ENCODE assay signal across 8 cellular contexts in the genomic region with DNA sequence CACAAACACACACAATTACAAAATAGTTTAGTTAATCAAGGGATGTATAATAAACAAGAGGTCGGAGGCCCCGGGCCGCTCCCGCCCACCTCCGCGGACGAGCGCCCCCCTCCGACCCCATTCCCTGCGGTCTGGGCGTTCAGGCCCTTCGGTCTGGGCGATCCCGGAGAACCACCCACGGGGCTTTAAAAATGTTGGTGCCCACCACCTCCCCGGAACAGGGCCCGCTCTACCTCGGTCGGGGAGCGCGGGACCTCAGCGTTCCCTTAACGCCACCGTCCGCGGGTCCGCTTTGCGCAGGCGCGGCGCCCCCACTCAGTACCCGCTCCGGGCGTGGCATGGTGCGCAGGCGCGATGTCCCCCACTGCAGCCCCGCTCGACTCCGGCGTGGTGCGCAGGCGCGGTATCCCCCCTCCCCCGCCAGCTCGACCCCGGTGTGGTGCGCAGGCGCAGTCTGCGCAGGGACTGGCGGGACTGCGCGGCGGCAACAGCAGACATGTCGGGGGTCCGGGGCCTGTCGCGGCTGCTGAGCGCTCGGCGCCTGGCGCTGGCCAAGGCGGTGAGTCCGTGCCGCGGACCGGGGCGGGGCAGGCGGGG. TPM values are rescaled to one million over a fixed set of nuclear protein-coding genes. Genes with fewer than 3 reads are reported as not detected.
DNase-seq lines count a peak whose midpoint lies in the region; ATAC-seq and TF ChIP-seq lines count a peak whose summit lies in the region.

A gene with protein sequence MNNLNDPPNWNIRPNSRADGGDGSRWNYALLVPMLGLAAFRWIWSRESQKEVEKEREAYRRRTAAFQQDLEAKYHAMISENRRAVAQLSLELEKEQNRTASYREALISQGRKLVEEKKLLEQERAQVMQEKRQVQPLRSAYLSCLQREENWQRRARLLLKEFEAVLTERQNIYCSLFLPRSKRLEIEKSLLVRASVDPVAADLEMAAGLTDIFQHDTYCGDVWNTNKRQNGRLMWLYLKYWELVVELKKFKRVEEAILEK (minus strand): TSS at position 294 of the 597 bp plus-strand sequence. CDS start 1,304 bp downstream, outside the sequence.
A gene (plus strand): TSS at position 461 of the 597 bp plus-strand sequence. CDS start 36 bp downstream, at position 497.

- ATAC-seq in GM19324 (IDR thresholded peaks at IDR 0.05; ENCODE audit: low FRiP score, unreplicated experiment) (peak; percentile 90), HG03457 (IDR thresholded peaks at IDR 0.05; ENCODE audit: unreplicated experiment) (peak; percentile 65), left colon (peak; percentile 87)

- no peak for TF ChIP-seq CTCF in colonic mucosa (IDR thresholded peaks at IDR 0.05)

- no peaks in the 10 kb centered on the region for H3K4me1 ChIP-seq in colonic mucosa

- H3K27me3 ChIP-seq in colonic mucosa = no peaks in the 10 kb centered on the region

- peak within 1 kb of the TSS; percentile 87 for H3K27ac ChIP-seq in colonic mucosa

- H3K9me3 ChIP-seq in colonic mucosa = no peaks in the 10 kb centered on the region

- intact Hi-C loops in colonic mucosa (cut with DNase I) = no loop called here
- intact Hi-C loops in left colon (cut with DNase I, micrococcal nuclease) = no loop called here

- DNase-seq in C1 segment of cervical spinal cord (lab: John Stamatoyannopoulos, UW) (peak; percentile 37 to 98 (median 92)), NCI-H524 (lab: John Stamatoyannopoulos, UW) (peak; percentile 95 to 96), colonic mucosa (peak; percentile 93), left colon (peak; percentile 95 to 98)
- peak; percentile 97 to 98 for DNase-seq in activated CD4-positive, alpha-beta T cell treated with anti-CD3 and anti-CD28 coated beads for 4 hours
- DNase-seq in stimulated activated CD4-positive, alpha-beta T cell treated with anti-CD3 and anti-CD28 coated beads, Interleukin-1b, Interleukin-23, amount 100 ng/mL, for 24 hours (ENCODE audit: low read depth in 4 of 4, low spot score in 1 of 4) = peak; percentile 95 to 99 (median 98)

- no peaks in the 10 kb centered on the region for H3K36me3 ChIP-seq in colonic mucosa

- H3K4me3 ChIP-seq in colonic mucosa = peak within 1 kb of the TSS; percentile 94

- H3K9ac ChIP-seq in colonic mucosa (ENCODE audit: low read depth in 2 of 2, low read length in 2 of 2) = peak within 1 kb of the TSS; percentile 89 to 98

RNA-seq across cellular contexts. Expression of the first gene that starts in this region (rescaled TPM):
- 1 to 10 TPM; 3.5 to 5.3 TPM for total RNA-seq in colonic mucosa
- total RNA-seq in left colon = 1 to 10 TPM; 3.7 to 3.8 TPM

RNA-seq across cellular contexts. Expression of the second gene that starts in this region (rescaled TPM):
- total RNA-seq in colonic mucosa (100 to 1,000 TPM; 285 to 414 TPM), left colon (100 to 1,000 TPM; 331 to 370 TPM)

Comparison
In these comparisons a context has a peak if more than half of its experiments do, and no peak if none do; other contexts are left out.
1. Peak in every context shown above with its lines: DNase-seq, ATAC-seq, H3K4me3 ChIP-seq and H3K27ac ChIP-seq.